In genomic region chr15:58589047-58589446, GRCh38 we compare ENCODE assay signal across 29 cellular contexts.
"Had no signal": no experiment of that assay in that cellular context is flagged by ENCODE, and none has a peak within 500 bp of the region (broad histone marks: within the 10 kb centered on the region; RNA-seq: fewer than 3 reads in every experiment).

No MANE protein-coding gene starts in this region.

- H3K27ac Mint-ChIP-seq: activated B cell treated with CpG ODN at 0.5 μM for 24 hours; activated CD4-positive, alpha-beta T cell treated with anti-CD3 and anti-CD28 coated beads, Interleukin-2, amount 10 ng/mL, durations not matched to agents 24 days and 14 days; activated naive CD4-positive, alpha-beta T cell treated with anti-CD3 and anti-CD28 coated beads for 36 hours; activated naive CD8-positive, alpha-beta T cell; activated T-helper 17 cell treated with anti-CD3 and anti-CD28 coated beads, Interleukin-2, amount 50 U/mL, for 72 hours; brain; IgD-negative memory B cell; T-helper 17 cell had no signal

- DNase-seq: activated B cell treated with CpG ODN at 0.5 μM for 24 hours; activated CD4-positive, alpha-beta T cell treated with anti-CD3 and anti-CD28 coated beads for 1 hour; activated CD4-positive, alpha-beta T cell treated with anti-CD3 and anti-CD28 coated beads, Interleukin-2, amount 10 ng/mL, durations not matched to agents 24 days and 14 days; activated CD4-positive, alpha-beta T cell treated with anti-CD3 and anti-CD28 coated beads, Interleukin-2, amount 50 U/mL, for 48 hours; activated gamma-delta T cell; activated naive CD4-positive, alpha-beta T cell treated with anti-CD3 and anti-CD28 coated beads for 36 hours; activated T-cell treated with anti-CD3 and anti-CD28 coated beads for 4 hours; activated T-cell treated with anti-CD3 and anti-CD28 coated beads, Interleukin-2, amount 50 U/mL, for 48 hours; amygdala; NCI-H1092; NCI-H1417; NCI-H1930; NCI-H2171 treated with DMSO at 0.1 percent for 48 hours; NCI-H510A; NCI-H526 treated with DMSO at 0.1 percent for 48 hours; NK-92 treated with Interleukin-12 subunit alpha and Interleukin-12 subunit beta, amount 100 ng/mL, for 24 hours; Peyer's patch; Right ventricle myocardium superior; SJCRH30; SK-N-SH; T-helper 17 cell; T-helper 9 cell had no signal

- ATAC-seq: activated T-helper 17 cell treated with anti-CD3 and anti-CD28 coated beads, Interleukin-2, amount 50 U/mL, for 72 hours; T-helper 17 cell had no signal

- H3K27ac ChIP-seq: KMS-11, Peyer's patch, RWPE1, SJCRH30 had no signal

- H3K4me3 ChIP-seq: Peyer's patch, SJCRH30 had no signal

- H3K4me3 Mint-ChIP-seq: activated B cell treated with CpG ODN at 0.5 μM for 24 hours; activated CD4-positive, alpha-beta T cell treated with anti-CD3 and anti-CD28 coated beads, Interleukin-2, amount 10 ng/mL, durations not matched to agents 24 days and 14 days; activated naive CD4-positive, alpha-beta T cell treated with anti-CD3 and anti-CD28 coated beads for 36 hours; activated naive CD8-positive, alpha-beta T cell; activated T-helper 17 cell treated with anti-CD3 and anti-CD28 coated beads, Interleukin-2, amount 50 U/mL, for 72 hours; brain; IgD-negative memory B cell; T-helper 17 cell had no signal

- H3K4me1 ChIP-seq: Peyer's patch had no signal

- H3K36me3 ChIP-seq: Peyer's patch had no signal

- H3K27me3 Mint-ChIP-seq: activated CD4-positive, alpha-beta T cell treated with anti-CD3 and anti-CD28 coated beads, Interleukin-2, amount 10 ng/mL, durations not matched to agents 24 days and 14 days; activated naive CD8-positive, alpha-beta T cell; activated T-helper 17 cell treated with anti-CD3 and anti-CD28 coated beads, Interleukin-2, amount 50 U/mL, for 72 hours; T-helper 17 cell had no signal

- H3K9me3 Mint-ChIP-seq: activated B cell treated with CpG ODN at 0.5 μM for 24 hours; activated naive CD4-positive, alpha-beta T cell treated with anti-CD3 and anti-CD28 coated beads for 36 hours; activated T-helper 17 cell treated with anti-CD3 and anti-CD28 coated beads, Interleukin-2, amount 50 U/mL, for 72 hours; IgD-negative memory B cell had no signal

- H3K9me3 ChIP-seq: Peyer's patch, SJCRH30, SK-N-SH had no signal

- FAIRE-seq: astrocyte had no signal

- H3K27me3 ChIP-seq: Peyer's patch, SJCRH30 had no signal
